Comparison of ENCODE assay signal across 8 cellular contexts in the genomic region with DNA sequence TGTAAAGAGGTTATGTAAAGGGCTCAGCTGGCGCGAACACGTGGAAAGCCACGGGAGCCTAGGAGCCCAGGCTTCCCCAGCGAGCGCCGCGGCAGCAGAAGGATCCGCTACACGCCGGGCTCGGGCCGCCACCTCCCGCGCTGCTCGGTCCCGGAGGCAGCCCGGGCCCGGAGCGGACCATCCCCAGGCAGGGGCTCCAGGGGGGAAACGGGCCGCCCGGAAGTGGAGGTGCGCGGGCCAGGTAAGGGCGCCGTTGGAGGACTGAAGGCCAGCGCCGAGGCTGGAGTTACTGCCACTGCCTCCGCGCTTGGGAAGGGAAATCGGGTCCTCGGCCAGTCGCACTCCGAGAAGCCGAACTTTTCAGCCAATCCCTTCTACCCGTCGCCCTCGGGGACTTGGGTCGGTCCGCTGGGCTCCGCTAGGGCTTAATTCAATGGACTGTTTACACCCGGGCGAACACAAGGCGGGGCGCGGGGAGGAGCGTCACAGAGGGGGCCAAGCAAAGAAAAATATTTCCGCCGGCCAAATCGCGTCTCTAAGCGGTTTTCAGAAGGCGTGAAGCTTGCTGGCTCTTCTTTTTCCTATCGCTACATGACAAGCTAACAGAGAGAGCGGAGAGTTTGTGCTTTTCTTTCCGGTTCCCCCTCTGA. TPM values are rescaled to one million over a fixed set of nuclear protein-coding genes. Genes with fewer than 3 reads are reported as not detected.
DNase-seq lines count a peak whose midpoint lies in the region; ATAC-seq and TF ChIP-seq lines count a peak whose summit lies in the region.

No MANE protein-coding gene starts in this region.

- TF ChIP-seq POLR2A in upper lobe of left lung (IDR thresholded peaks at IDR 0.05) = peak in 2 of 4 donors; percentile 45 to 53

- H3K9me3 ChIP-seq in heart right ventricle (no peaks in the 10 kb centered on the region), upper lobe of left lung (no peaks in the 10 kb centered on the region)

- intact Hi-C loops in heart right ventricle (cut with DNase I) = loop anchor here in 6 of 10 donors (2.0 to 10.0 kb wide), 9 partner anchors 39 to 373 kb away; a partner anchor contains a TSS
- intact Hi-C loops in posterior vena cava (cut with DNase I) = no loop called here

- WGBS in heart right ventricle, 2 donors = 0 to 1% methylated on average over 53 to 57 of the region's 57 CpGs
- WGBS in upper lobe of left lung, 2 donors = 0% methylated on average over 33 to 52 of the region's 57 CpGs

- CTCF ChIA-PET in T-cell (lab: Charles Lee) = no interaction called here

- POLR2A ChIA-PET in T-cell (lab: Charles Lee) = interaction anchor here (0.6 to 1.6 kb wide), 3 partner anchors 369 to 877 kb away, joined by 3 to 6 read pairs (median 3); a partner anchor contains a TSS

- H3K4me3 ChIP-seq in heart right ventricle (peak overlapping the region; percentile 67 to 98 (median 92)), upper lobe of left lung (peak overlapping the region; percentile 65 to 92 (median 84))

- H3K4me3 Mint-ChIP-seq in T-cell = peak overlapping the region; percentile 89 to 91 (median 91)

- H3K9me3 Mint-ChIP-seq in T-cell = no peaks in the 10 kb centered on the region

- H3K36me3 ChIP-seq in heart right ventricle (peaks cover 0 to 21% (median 0%) of the 10 kb centered on the region in 9 donors), upper lobe of left lung (peaks cover 0 to 2% (median 0%) of the 10 kb centered on the region in 4 donors)

- peak overlapping the region; percentile 100 for H3K27ac Mint-ChIP-seq in T-cell

- TF ChIP-seq EP300 in upper lobe of left lung (IDR thresholded peaks at IDR 0.05) = no peak

- H3K27me3 ChIP-seq in heart right ventricle = no peaks in the 10 kb centered on the region
- no peaks in the 10 kb centered on the region for H3K27me3 ChIP-seq in upper lobe of left lung

- no peaks in the 10 kb centered on the region for H3K27me3 Mint-ChIP-seq in T-cell

- ATAC-seq in GM18499 (IDR thresholded peaks at IDR 0.05; ENCODE audit: insufficient read depth, unreplicated experiment) (peak; percentile 57), HG02885 (IDR thresholded peaks at IDR 0.05; ENCODE audit: poor library complexity, unreplicated experiment) (peak; percentile 82), T-cell (replicated peaks in 1 of 4) (peak; percentile 78 to 83 (median 81)), heart right ventricle (peak; percentile 92 to 97 (median 94)), upper lobe of left lung (ENCODE audit: low FRiP score in 2 of 2) (peak; percentile 95 to 97)

- TF ChIP-seq CTCF in heart right ventricle (IDR thresholded peaks at IDR 0.05) = peak in 1 of 9 donors; percentile 3
- peak in 5 of 6 experiments; percentile 12 to 49 (median 44) for TF ChIP-seq CTCF in upper lobe of left lung (IDR thresholded peaks at IDR 0.05)

- H3K36me3 Mint-ChIP-seq in T-cell = peaks cover 15% of the 10 kb centered on the region

- H3K27ac ChIP-seq in heart right ventricle = peak overlapping the region; percentile 97 to 100 (median 100)
- H3K27ac ChIP-seq in upper lobe of left lung = peak overlapping the region; percentile 98 to 100 (median 99)

- H3K4me1 Mint-ChIP-seq in T-cell = peaks cover 45 to 55% (median 52%) of the 10 kb centered on the region in 3 donors

- DNase-seq in NCI-H146 treated with DMSO at 0.1 percent for 48 hours (lab: John Stamatoyannopoulos, UW; ENCODE audit: unreplicated experiment) (peak; percentile 90), T-cell (peak; percentile 72 to 93 (median 86)), amniotic epithelial cell (ENCODE audit: low read depth) (peak; percentile 89), heart right ventricle (peak; percentile 92 to 96), posterior vena cava (ENCODE audit: low spot score) (peak; percentile 98), upper lobe of left lung (peak; percentile 89 to 95)

- H3K4me1 ChIP-seq in heart right ventricle = peaks cover 9 to 45% (median 41%) of the 10 kb centered on the region in 9 donors
- peaks cover 31 to 46% (median 33%) of the 10 kb centered on the region in 4 donors for H3K4me1 ChIP-seq in upper lobe of left lung

RNA-seq across cellular contexts. Expression of a gene that starts 0.4 kb away (rescaled TPM):
- total RNA-seq in T-cell (10 to 100 TPM; 16.2 to 20.6 (median 19.3) TPM), heart right ventricle (10 to 100 TPM; 10.7 to 17.2 (median 13.9) TPM), posterior vena cava (10 to 100 TPM; 10.6 to 13.2 TPM), upper lobe of left lung (10 to 100 TPM; 14.4 to 36.0 (median 22.5) TPM)
- 1 to 10 TPM; 5.4 to 5.6 TPM for polyA plus RNA-seq in heart right ventricle

Comparison
In these comparisons a context has a peak if more than half of its experiments do, and no peak if none do; other contexts are left out.
1. Peak in every context shown above with its lines: DNase-seq, ATAC-seq, H3K4me3 ChIP-seq and H3K27ac ChIP-seq.
2. intact Hi-C loops: an anchor here in heart right ventricle (2.0 to 10.0 kb wide); none called in posterior vena cava.